In genomic region chr5:77095189-77095588, GRCh38 we compare ENCODE assay signal across 18 cellular contexts. TPM values are rescaled to one million over a fixed set of nuclear protein-coding genes. Genes with fewer than 3 reads are reported as not detected.
DNase-seq lines count a peak whose midpoint lies in the region; FAIRE-seq and TF ChIP-seq lines count a peak whose summit lies in the region.
"Had no signal": no experiment of that assay in that cellular context is flagged by ENCODE, and none has a peak within 500 bp of the region (broad histone marks: within the 10 kb centered on the region; RNA-seq: fewer than 3 reads in every experiment).

No MANE protein-coding gene starts in this region.

- no peak overlapping the region for H2AFZ ChIP-seq in OCI-LY7 (ENCODE audit: low read length)
- H2AFZ ChIP-seq: GM23338 had no signal

- H3K27me3 ChIP-seq in bronchial epithelial cell (ENCODE audit: control insufficient read depth, insufficient read depth, low read length), result no peaks in the 10 kb centered on the region

- H3K4me3 ChIP-seq in bronchial epithelial cell (ENCODE audit: low read depth, low read length) (no peak overlapping the region), OCI-LY7 (ENCODE audit: low read depth, low read length, poor library complexity, severe bottlenecking) (no peak overlapping the region)
- H3K4me3 ChIP-seq: GM23338 had no signal

- CTCF ChIA-PET in OCI-LY7 (lab: Charles Lee; ENCODE audit: unreplicated experiment), result no interaction called here

- no peak overlapping the region for H3K4me2 ChIP-seq in OCI-LY7 (ENCODE audit: low read length)
- H3K4me2 ChIP-seq: GM23338 had no signal

- POLR2A ChIA-PET in OCI-LY7 (lab: Charles Lee), result interaction anchor here (0.7 to 1.4 kb wide), 3 partner anchors 11 to 597 kb away, joined by 3 to 4 read pairs (median 4); no protein-coding TSS in a partner anchor

- H3K36me3 ChIP-seq in bronchial epithelial cell (ENCODE audit: control insufficient read depth, insufficient read depth, low read length), result no peaks in the 10 kb centered on the region
- peaks cover 6% of the 10 kb centered on the region; the same call in 1 of the 2 replicates for H3K36me3 ChIP-seq in OCI-LY7 (ENCODE audit: insufficient read depth, low read length)

- no peaks in the 10 kb centered on the region for H3K9me2 ChIP-seq in OCI-LY7 (ENCODE audit: insufficient read depth, low read length)

- H3K9me3 ChIP-seq in OCI-LY7 (ENCODE audit: low read length), result no peaks in the 10 kb centered on the region

- no peaks in the 10 kb centered on the region for H3K4me1 ChIP-seq in OCI-LY7 (ENCODE audit: insufficient read depth, low read length, poor library complexity, severe bottlenecking)

- no peak for TF ChIP-seq CTCF in bronchial epithelial cell (IDR thresholded peaks at IDR 0.05; ENCODE audit: insufficient read depth, low read length, severe bottlenecking)
- no peak for TF ChIP-seq CTCF in OCI-LY7 (conservative IDR thresholded peaks at IDR 0.05; ENCODE audit: low read length)

- intact Hi-C loops in OCI-LY7 (cut with micrococcal nuclease; ENCODE audit: unreplicated experiment), result no loop called here

- H4K20me1 ChIP-seq in OCI-LY7 (ENCODE audit: insufficient read depth, low read length), result no peaks in the 10 kb centered on the region

- DNase-seq in bronchial epithelial cell (ENCODE audit: low read depth) (no peak), globus pallidus (ENCODE audit: low spot score) (peak; percentile 75), pons (ENCODE audit: low spot score) (peak; percentile 82), occipital lobe (lab: John Stamatoyannopoulos, UW) (no peak), OCI-LY7 (ENCODE audit: low spot score) (no peak), glomerular visceral epithelial cell (ENCODE audit: extremely low spot score) (no peak), dedifferentiated amniotic fluid mesenchymal stem cell (ENCODE audit: extremely low spot score) (no peak)
- DNase-seq: CD8-positive, alpha-beta T cell; COR-L47; DMS153; DMS79 treated with DMSO at 0.1 percent for 48 hours; EL; H7 had no signal

- no peaks in the 10 kb centered on the region for H3K79me2 ChIP-seq in OCI-LY7 (ENCODE audit: insufficient read depth, low read depth, low read length)

- no TSS peak for BruUV-seq in OCI-LY7 (replicated peaks; lab: Mats Ljungman, UMichigan)

- peak; percentile 55 for FAIRE-seq in bronchial epithelial cell (lab: Jason Lieb, UNC)
- FAIRE-seq: A204.1, D721Med, G401.6, GM12891 had no signal

- H3K27ac ChIP-seq in OCI-LY7 (ENCODE audit: low read depth, low read length, poor library complexity, severe bottlenecking), result no peak overlapping the region

RNA-seq across cellular contexts. Expression of gene ZBED3, which starts 8.1 kb away (rescaled TPM):
- 0.53 and 0.90 TPM in 2 replicates for total RNA-seq in bronchial epithelial cell
- total RNA-seq in occipital lobe, result 2.2 TPM
- 1.2 and 3.6 TPM in 2 replicates for total RNA-seq in OCI-LY7 (2014; rRNA removed; shearing (Covaris generic))
- 12.6 and 13.2 TPM in 2 replicates for total RNA-seq in OCI-LY7 (2022)

Comparison
In these comparisons a context has a peak if more than half of its experiments do, and no peak if none do; other contexts are left out.
1. DNase-seq: peak in globus pallidus (single experiment) and pons (single experiment); none in bronchial epithelial cell (single experiment), occipital lobe (single experiment), OCI-LY7 (single experiment), glomerular visceral epithelial cell (single experiment) and dedifferentiated amniotic fluid mesenchymal stem cell (single experiment).